2 cellular contexts compared by ENCODE assay signal in the genomic region with DNA sequence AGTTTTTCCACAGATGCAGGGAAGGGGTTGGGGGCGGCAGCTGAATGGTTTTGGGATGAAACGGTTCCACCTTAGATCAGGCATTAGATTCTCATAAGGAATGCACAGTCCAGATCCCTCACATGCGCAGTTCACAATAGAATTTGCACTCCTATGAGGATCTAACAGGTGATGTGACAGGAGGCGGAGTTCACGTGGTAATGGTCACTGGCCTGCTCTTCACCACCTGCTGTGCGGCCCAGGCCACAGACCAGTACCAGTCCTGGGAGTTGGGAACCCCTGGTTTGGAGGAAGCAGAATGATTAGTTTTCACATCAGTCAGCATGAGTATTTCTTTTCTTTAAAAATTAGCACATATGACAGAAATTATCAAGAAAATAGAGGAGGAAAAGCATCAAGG.
TF ChIP-seq lines count a peak whose summit lies in the region.

No MANE protein-coding gene starts in this region.

TF ChIP-seq in WTC11, 78 proteins besides CTCF, POLR2A, EP300 and RAD21 (continues in another document):
- TF ChIP-seq, protein P1, sequence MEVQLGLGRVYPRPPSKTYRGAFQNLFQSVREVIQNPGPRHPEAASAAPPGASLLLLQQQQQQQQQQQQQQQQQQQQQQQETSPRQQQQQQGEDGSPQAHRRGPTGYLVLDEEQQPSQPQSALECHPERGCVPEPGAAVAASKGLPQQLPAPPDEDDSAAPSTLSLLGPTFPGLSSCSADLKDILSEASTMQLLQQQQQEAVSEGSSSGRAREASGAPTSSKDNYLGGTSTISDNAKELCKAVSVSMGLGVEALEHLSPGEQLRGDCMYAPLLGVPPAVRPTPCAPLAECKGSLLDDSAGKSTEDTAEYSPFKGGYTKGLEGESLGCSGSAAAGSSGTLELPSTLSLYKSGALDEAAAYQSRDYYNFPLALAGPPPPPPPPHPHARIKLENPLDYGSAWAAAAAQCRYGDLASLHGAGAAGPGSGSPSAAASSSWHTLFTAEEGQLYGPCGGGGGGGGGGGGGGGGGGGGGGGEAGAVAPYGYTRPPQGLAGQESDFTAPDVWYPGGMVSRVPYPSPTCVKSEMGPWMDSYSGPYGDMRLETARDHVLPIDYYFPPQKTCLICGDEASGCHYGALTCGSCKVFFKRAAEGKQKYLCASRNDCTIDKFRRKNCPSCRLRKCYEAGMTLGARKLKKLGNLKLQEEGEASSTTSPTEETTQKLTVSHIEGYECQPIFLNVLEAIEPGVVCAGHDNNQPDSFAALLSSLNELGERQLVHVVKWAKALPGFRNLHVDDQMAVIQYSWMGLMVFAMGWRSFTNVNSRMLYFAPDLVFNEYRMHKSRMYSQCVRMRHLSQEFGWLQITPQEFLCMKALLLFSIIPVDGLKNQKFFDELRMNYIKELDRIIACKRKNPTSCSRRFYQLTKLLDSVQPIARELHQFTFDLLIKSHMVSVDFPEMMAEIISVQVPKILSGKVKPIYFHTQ (CRISPR knock-in tag; IDR thresholded peaks at IDR 0.05): no peak
- TF ChIP-seq, protein P2, sequence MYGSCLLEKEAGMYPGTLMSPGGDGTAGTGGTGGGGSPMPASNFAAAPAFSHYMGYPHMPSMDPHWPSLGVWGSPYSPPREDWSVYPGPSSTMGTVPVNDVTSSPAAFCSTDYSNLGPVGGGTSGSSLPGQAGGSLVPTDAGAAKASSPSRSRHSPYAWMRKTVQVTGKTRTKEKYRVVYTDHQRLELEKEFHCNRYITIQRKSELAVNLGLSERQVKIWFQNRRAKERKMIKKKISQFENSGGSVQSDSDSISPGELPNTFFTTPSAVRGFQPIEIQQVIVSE (CRISPR knock-in tag; IDR thresholded peaks at IDR 0.05; ENCODE audit: borderline replicate concordance): no peak
- TF ChIP-seq, protein P3, sequence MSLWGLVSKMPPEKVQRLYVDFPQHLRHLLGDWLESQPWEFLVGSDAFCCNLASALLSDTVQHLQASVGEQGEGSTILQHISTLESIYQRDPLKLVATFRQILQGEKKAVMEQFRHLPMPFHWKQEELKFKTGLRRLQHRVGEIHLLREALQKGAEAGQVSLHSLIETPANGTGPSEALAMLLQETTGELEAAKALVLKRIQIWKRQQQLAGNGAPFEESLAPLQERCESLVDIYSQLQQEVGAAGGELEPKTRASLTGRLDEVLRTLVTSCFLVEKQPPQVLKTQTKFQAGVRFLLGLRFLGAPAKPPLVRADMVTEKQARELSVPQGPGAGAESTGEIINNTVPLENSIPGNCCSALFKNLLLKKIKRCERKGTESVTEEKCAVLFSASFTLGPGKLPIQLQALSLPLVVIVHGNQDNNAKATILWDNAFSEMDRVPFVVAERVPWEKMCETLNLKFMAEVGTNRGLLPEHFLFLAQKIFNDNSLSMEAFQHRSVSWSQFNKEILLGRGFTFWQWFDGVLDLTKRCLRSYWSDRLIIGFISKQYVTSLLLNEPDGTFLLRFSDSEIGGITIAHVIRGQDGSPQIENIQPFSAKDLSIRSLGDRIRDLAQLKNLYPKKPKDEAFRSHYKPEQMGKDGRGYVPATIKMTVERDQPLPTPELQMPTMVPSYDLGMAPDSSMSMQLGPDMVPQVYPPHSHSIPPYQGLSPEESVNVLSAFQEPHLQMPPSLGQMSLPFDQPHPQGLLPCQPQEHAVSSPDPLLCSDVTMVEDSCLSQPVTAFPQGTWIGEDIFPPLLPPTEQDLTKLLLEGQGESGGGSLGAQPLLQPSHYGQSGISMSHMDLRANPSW (CRISPR knock-in tag; conservative IDR thresholded peaks at IDR 0.05; ENCODE audit: low read depth): no peak
- TF ChIP-seq, protein P4, sequence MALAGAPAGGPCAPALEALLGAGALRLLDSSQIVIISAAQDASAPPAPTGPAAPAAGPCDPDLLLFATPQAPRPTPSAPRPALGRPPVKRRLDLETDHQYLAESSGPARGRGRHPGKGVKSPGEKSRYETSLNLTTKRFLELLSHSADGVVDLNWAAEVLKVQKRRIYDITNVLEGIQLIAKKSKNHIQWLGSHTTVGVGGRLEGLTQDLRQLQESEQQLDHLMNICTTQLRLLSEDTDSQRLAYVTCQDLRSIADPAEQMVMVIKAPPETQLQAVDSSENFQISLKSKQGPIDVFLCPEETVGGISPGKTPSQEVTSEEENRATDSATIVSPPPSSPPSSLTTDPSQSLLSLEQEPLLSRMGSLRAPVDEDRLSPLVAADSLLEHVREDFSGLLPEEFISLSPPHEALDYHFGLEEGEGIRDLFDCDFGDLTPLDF (CRISPR knock-in tag; IDR thresholded peaks at IDR 0.05): no peak
- TF ChIP-seq NFYB (CRISPR knock-in tag; conservative IDR thresholded peaks at IDR 0.05; ENCODE audit: low read depth) (no peak), ELF4 (CRISPR knock-in tag; IDR thresholded peaks at IDR 0.05; ENCODE audit: low read depth) (no peak), RELA (CRISPR knock-in tag; IDR thresholded peaks at IDR 0.05; ENCODE audit: borderline replicate concordance) (no peak), ZNF219 (CRISPR knock-in tag; IDR thresholded peaks at IDR 0.05; ENCODE audit: borderline replicate concordance) (no peak)
- TF ChIP-seq, protein P5, sequence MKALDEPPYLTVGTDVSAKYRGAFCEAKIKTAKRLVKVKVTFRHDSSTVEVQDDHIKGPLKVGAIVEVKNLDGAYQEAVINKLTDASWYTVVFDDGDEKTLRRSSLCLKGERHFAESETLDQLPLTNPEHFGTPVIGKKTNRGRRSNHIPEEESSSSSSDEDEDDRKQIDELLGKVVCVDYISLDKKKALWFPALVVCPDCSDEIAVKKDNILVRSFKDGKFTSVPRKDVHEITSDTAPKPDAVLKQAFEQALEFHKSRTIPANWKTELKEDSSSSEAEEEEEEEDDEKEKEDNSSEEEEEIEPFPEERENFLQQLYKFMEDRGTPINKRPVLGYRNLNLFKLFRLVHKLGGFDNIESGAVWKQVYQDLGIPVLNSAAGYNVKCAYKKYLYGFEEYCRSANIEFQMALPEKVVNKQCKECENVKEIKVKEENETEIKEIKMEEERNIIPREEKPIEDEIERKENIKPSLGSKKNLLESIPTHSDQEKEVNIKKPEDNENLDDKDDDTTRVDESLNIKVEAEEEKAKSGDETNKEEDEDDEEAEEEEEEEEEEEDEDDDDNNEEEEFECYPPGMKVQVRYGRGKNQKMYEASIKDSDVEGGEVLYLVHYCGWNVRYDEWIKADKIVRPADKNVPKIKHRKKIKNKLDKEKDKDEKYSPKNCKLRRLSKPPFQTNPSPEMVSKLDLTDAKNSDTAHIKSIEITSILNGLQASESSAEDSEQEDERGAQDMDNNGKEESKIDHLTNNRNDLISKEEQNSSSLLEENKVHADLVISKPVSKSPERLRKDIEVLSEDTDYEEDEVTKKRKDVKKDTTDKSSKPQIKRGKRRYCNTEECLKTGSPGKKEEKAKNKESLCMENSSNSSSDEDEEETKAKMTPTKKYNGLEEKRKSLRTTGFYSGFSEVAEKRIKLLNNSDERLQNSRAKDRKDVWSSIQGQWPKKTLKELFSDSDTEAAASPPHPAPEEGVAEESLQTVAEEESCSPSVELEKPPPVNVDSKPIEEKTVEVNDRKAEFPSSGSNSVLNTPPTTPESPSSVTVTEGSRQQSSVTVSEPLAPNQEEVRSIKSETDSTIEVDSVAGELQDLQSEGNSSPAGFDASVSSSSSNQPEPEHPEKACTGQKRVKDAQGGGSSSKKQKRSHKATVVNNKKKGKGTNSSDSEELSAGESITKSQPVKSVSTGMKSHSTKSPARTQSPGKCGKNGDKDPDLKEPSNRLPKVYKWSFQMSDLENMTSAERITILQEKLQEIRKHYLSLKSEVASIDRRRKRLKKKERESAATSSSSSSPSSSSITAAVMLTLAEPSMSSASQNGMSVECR (CRISPR knock-in tag; IDR thresholded peaks at IDR 0.05; ENCODE audit: borderline replicate concordance): no peak
- TF ChIP-seq, protein P6, sequence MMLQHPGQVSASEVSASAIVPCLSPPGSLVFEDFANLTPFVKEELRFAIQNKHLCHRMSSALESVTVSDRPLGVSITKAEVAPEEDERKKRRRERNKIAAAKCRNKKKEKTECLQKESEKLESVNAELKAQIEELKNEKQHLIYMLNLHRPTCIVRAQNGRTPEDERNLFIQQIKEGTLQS (CRISPR knock-in tag; conservative IDR thresholded peaks at IDR 0.05): no peak

TF ChIP-seq in endothelial cell of umbilical vein, 7 proteins besides CTCF, POLR2A, EP300 and RAD21:
- TF ChIP-seq, protein P7, sequence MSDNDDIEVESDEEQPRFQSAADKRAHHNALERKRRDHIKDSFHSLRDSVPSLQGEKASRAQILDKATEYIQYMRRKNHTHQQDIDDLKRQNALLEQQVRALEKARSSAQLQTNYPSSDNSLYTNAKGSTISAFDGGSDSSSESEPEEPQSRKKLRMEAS (IDR thresholded peaks at IDR 0.05; ENCODE audit: insufficient read depth, insufficient read length): no peak
- TF ChIP-seq MYC (IDR thresholded peaks at IDR 0.05; ENCODE audit: low read depth, low read length) (no peak), EZH2 (IDR thresholded peaks at IDR 0.05; ENCODE audit: borderline replicate concordance, low read depth, low read length, severe bottlenecking) (no peak)
TF ChIP-seq in endothelial cell of umbilical vein: peak in this region for 0.
